8 cellular contexts compared by ENCODE assay signal in the genomic region with DNA sequence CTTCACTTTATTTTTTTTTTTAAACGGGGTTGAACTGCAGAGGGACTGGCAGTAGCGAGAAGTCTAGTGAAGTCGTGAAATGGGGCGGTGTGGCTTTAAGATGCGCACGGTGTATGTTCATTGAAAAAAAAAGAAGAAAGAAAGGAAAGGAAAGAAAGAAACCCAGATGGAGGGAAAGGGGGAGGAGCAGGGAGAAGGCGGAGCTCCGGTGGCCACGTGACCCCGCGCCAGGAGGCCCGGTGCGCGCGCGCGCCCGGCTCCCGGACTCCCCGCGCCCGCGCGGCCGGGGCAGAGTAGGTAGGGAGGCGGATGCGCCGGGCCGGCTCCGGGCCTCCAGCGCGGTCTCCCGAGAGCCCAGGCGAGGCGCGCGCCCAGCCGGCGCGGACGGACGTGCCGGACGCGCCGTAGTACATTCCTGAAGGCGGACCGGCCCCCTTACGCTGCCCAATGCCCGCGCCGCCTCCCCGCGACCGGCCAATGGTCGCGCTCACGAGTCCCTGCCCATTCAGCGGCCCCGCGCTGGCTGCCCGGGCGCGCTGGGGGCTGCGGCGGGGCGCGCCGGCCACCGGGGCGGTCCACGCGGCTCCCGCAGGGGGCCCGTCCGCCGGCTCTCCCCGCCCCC. TPM values are rescaled to one million over a fixed set of nuclear protein-coding genes. Genes with fewer than 3 reads are reported as not detected.
A peak's percentile ranks its signal among the peaks of the same experiment; 100 is the strongest.
DNase-seq lines count a peak whose midpoint lies in the region; ATAC-seq and TF ChIP-seq lines count a peak whose summit lies in the region.

No MANE protein-coding gene starts in this region.

- H3K27ac Mint-ChIP-seq in CD14-positive monocyte: no peak overlapping the region
- peak overlapping the region; percentile 77 for H3K27ac Mint-ChIP-seq in activated CD8-positive, alpha-beta T cell treated with anti-CD3 and anti-CD28 coated beads, Interleukin-2, amount 10 ng/mL, durations not matched to agents 7 days and 5 days

- no peaks in the 10 kb centered on the region for H3K9me3 ChIP-seq in lower lobe of right lung

- peaks cover 20 to 24% of the 10 kb centered on the region in 2 donors for H3K36me3 Mint-ChIP-seq in CD14-positive monocyte
- H3K36me3 Mint-ChIP-seq in activated CD8-positive, alpha-beta T cell treated with anti-CD3 and anti-CD28 coated beads, Interleukin-2, amount 10 ng/mL, durations not matched to agents 7 days and 5 days (ENCODE audit: low read depth): peaks cover 6% of the 10 kb centered on the region

- POLR2A ChIA-PET in activated CD8-positive, alpha-beta T cell treated with anti-CD3 and anti-CD28 coated beads, Interleukin-2, amount 10 ng/mL, durations not matched to agents 7 days and 5 days (lab: Charles Lee): interaction anchor here (0.6 to 1.0 kb wide), 3 partner anchors 10 to 130 kb away, joined by 3 to 4 read pairs (median 3); no protein-coding TSS in a partner anchor

- ATAC-seq in GM19395 (IDR thresholded peaks at IDR 0.05; ENCODE audit: unreplicated experiment) (peak; percentile 35), HG03565 (IDR thresholded peaks at IDR 0.05; ENCODE audit: unreplicated experiment) (peak; percentile 32), lower lobe of right lung (peak; percentile 86 to 93)
- ATAC-seq in activated CD8-positive, alpha-beta T cell treated with anti-CD3 and anti-CD28 coated beads, Interleukin-2, amount 10 ng/mL, durations not matched to agents 7 days and 5 days: peak; percentile 60

- H3K4me3 ChIP-seq in lower lobe of right lung: peak overlapping the region; percentile 86

- intact Hi-C loops in CD14-positive monocyte (cut with micrococcal nuclease) (no loop called here), lower lobe of right lung (cut with DNase I) (no loop called here)

- peaks cover 4 to 62% (median 47%) of the 10 kb centered on the region in 7 donors for H3K9me3 Mint-ChIP-seq in CD14-positive monocyte
- no peaks in the 10 kb centered on the region for H3K9me3 Mint-ChIP-seq in activated CD8-positive, alpha-beta T cell treated with anti-CD3 and anti-CD28 coated beads, Interleukin-2, amount 10 ng/mL, durations not matched to agents 7 days and 5 days (ENCODE audit: insufficient read depth)

- peak overlapping the region; percentile 78 for H3K27ac ChIP-seq in lower lobe of right lung

- H3K27me3 Mint-ChIP-seq in CD14-positive monocyte (ENCODE audit: low read depth in 3 of 3): peaks cover 84 to 92% (median 87%) of the 10 kb centered on the region in 3 donors
- peaks cover 55% of the 10 kb centered on the region for H3K27me3 Mint-ChIP-seq in activated CD8-positive, alpha-beta T cell treated with anti-CD3 and anti-CD28 coated beads, Interleukin-2, amount 10 ng/mL, durations not matched to agents 7 days and 5 days (ENCODE audit: low read depth)

- peaks cover 11% of the 10 kb centered on the region for H3K27me3 ChIP-seq in lower lobe of right lung (ENCODE audit: low read depth)

- peaks cover 44% of the 10 kb centered on the region for H3K4me1 Mint-ChIP-seq in CD14-positive monocyte
- H3K4me1 Mint-ChIP-seq in activated CD8-positive, alpha-beta T cell treated with anti-CD3 and anti-CD28 coated beads, Interleukin-2, amount 10 ng/mL, durations not matched to agents 7 days and 5 days (ENCODE audit: low read depth): peaks cover 51% of the 10 kb centered on the region

- no peaks in the 10 kb centered on the region for H3K36me3 ChIP-seq in lower lobe of right lung

- H3K4me1 ChIP-seq in lower lobe of right lung: peaks cover 24% of the 10 kb centered on the region

- peak overlapping the region; percentile 90 to 100 for H3K4me3 Mint-ChIP-seq in CD14-positive monocyte
- H3K4me3 Mint-ChIP-seq in activated CD8-positive, alpha-beta T cell treated with anti-CD3 and anti-CD28 coated beads, Interleukin-2, amount 10 ng/mL, durations not matched to agents 7 days and 5 days: peak overlapping the region; percentile 83

- TF ChIP-seq CTCF in CD14-positive monocyte (IDR thresholded peaks at IDR 0.05) (no peak), lower lobe of right lung (IDR thresholded peaks at IDR 0.05) (no peak)

- CTCF ChIA-PET in activated CD8-positive, alpha-beta T cell treated with anti-CD3 and anti-CD28 coated beads, Interleukin-2, amount 10 ng/mL, durations not matched to agents 7 days and 5 days (lab: Charles Lee): no interaction called here

- DNase-seq in CD14-positive monocyte (ENCODE audit: low spot score): no peak
- DNase-seq in NCI-H748 treated with DMSO at 0.1 percent for 48 hours (lab: John Stamatoyannopoulos, UW): peak; percentile 98
- peak; percentile 87 for DNase-seq in activated CD8-positive, alpha-beta T cell treated with anti-CD3 and anti-CD28 coated beads, Interleukin-2, amount 10 ng/mL, durations not matched to agents 7 days and 5 days
- peak; percentile 95 for DNase-seq in ecto neural progenitor cell (ENCODE audit: low spot score)
- peak; percentile 91 for DNase-seq in lower lobe of right lung
- peak; percentile 85 for DNase-seq in stimulated activated CD4-positive, alpha-beta T cell treated with anti-CD3 and anti-CD28 coated beads, Interleukin-4, amount 100 ng/mL, for 24 hours

RNA-seq across cellular contexts. Expression of a gene that starts 6.0 kb away (rescaled TPM):
- polyA plus RNA-seq in CD14-positive monocyte: not detected
- total RNA-seq in activated CD8-positive, alpha-beta T cell treated with anti-CD3 and anti-CD28 coated beads, Interleukin-2, amount 10 ng/mL, durations not matched to agents 7 days and 5 days: 1 to 10 TPM; 5.0 to 6.1 TPM
- 33.3 TPM for total RNA-seq in lower lobe of right lung

Comparison
In these comparisons a context has a peak if more than half of its experiments do, and no peak if none do; other contexts are left out.
1. ATAC-seq: peak in every context shown above with its lines; median percentile 90 in lower lobe of right lung; 60 in activated CD8-positive, alpha-beta T cell treated with anti-CD3 and anti-CD28 coated beads, Interleukin-2, amount 10 ng/mL, durations not matched to agents 7 days and 5 days; 35 in GM19395; 32 in HG03565.